ENCODE assay signal across 15 cellular contexts in the genomic region with DNA sequence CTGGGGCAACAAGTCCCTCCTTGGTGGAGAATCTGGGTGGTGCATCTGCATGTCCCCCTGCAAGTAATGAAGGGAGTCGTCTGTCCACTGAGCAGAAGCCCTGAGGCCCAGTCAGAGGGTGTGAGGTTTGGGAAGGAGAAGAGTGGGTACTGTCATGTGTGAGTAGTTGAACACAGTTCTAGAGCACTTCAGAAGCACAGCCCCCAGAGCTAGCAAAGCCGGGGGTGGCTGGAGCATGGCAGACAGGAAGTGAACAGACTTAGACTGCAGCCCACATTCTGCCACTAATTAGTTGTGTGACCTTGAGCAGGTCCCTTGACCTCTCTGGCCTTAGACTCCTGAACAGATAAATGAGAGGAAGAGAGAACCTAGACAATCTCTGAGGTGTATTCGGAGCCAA.
DNase-seq lines count a peak whose midpoint lies in the region; ATAC-seq lines count a peak whose summit lies in the region.
"Had no signal": no experiment of that assay in that cellular context is flagged by ENCODE, and none has a peak within 500 bp of the region (broad histone marks: within the 10 kb centered on the region; RNA-seq: fewer than 3 reads in every experiment).

No MANE protein-coding gene starts in this region.

- H3K4me1 ChIP-seq in BLaER1: peaks cover 30% of the 10 kb centered on the region
- peaks cover 30 to 51% of the 10 kb centered on the region in 2 donors for H3K4me1 ChIP-seq in naive thymus-derived CD4-positive, alpha-beta T cell (ENCODE audit: control insufficient read depth in 2 of 2, insufficient read depth in 2 of 2, low read length in 2 of 2)
- H3K4me1 ChIP-seq: A549 had no signal

- H3K4me3 Mint-ChIP-seq in activated CD8-positive, alpha-beta memory T cell treated with anti-CD3 and anti-CD28 coated beads, Interleukin-2, amount 10 ng/mL, durations not matched to agents 7 days and 5 days: no peak overlapping the region
- H3K4me3 Mint-ChIP-seq in naive thymus-derived CD4-positive, alpha-beta T cell: peak overlapping the region in 3 of 10 donors; percentile 3 to 18 (median 15)

- H3K9me3 ChIP-seq in BLaER1: no peaks in the 10 kb centered on the region
- H3K9me3 ChIP-seq in naive thymus-derived CD4-positive, alpha-beta T cell (ENCODE audit: control insufficient read depth in 2 of 3, low read length in 3 of 3): no peaks in the 10 kb centered on the region
- H3K9me3 ChIP-seq: A549 had no signal

- H3K4me1 Mint-ChIP-seq in activated CD8-positive, alpha-beta memory T cell treated with anti-CD3 and anti-CD28 coated beads, Interleukin-2, amount 10 ng/mL, durations not matched to agents 7 days and 5 days: no peaks in the 10 kb centered on the region
- peaks cover 0 to 12% (median 5%) of the 10 kb centered on the region in 7 donors for H3K4me1 Mint-ChIP-seq in naive thymus-derived CD4-positive, alpha-beta T cell

- in situ Hi-C loops in KBM-7 (cut with MboI; ENCODE audit: low pct_unique_long_range_greater_than_20kb, low sequenced_read_pairs): no loop called here

- H3K27ac ChIP-seq in BLaER1: no peak overlapping the region
- peak overlapping the region; percentile 62 for H3K27ac ChIP-seq in naive thymus-derived CD4-positive, alpha-beta T cell (ENCODE audit: low read depth, low read length)
- H3K27ac ChIP-seq: A549 had no signal

- DNase-seq in KBM-7 (peak; percentile 23), left colon (no peak), kidney glomerular epithelial cell (lab: John Stamatoyannopoulos, UW) (no peak)
- DNase-seq in activated CD8-positive, alpha-beta memory T cell treated with anti-CD3 and anti-CD28 coated beads, Interleukin-2, amount 10 ng/mL, durations not matched to agents 7 days and 5 days: peak; percentile 31
- no peak for DNase-seq in naive thymus-derived CD4-positive, alpha-beta T cell
- DNase-seq: KG1, MM.1S, NCI-H1105 treated with DMSO at 0.1 percent for 48 hours, NCI-H187, NCI-H446 treated with DMSO at 0.1 percent for 48 hours, SHP77 treated with DMSO at 0.1 percent for 48 hours had no signal

- intact Hi-C loops in naive thymus-derived CD4-positive, alpha-beta T cell (cut with micrococcal nuclease): loop anchor here in 1 of 2 donors (10.0 kb wide), 1 partner anchor 169 kb away; no protein-coding TSS in a partner anchor
- intact Hi-C loops in left colon (cut with DNase I, micrococcal nuclease): no loop called here

- no peak for ATAC-seq in activated CD8-positive, alpha-beta memory T cell treated with anti-CD3 and anti-CD28 coated beads, Interleukin-2, amount 10 ng/mL, durations not matched to agents 7 days and 5 days
- ATAC-seq in naive thymus-derived CD4-positive, alpha-beta T cell: no peak
- ATAC-seq in left colon (no peak), HG03460 (IDR thresholded peaks at IDR 0.05; ENCODE audit: unreplicated experiment) (no peak), HG03095 (IDR thresholded peaks at IDR 0.05; ENCODE audit: unreplicated experiment) (no peak)
- ATAC-seq: A549 had no signal

- H3K9me3 Mint-ChIP-seq in activated CD8-positive, alpha-beta memory T cell treated with anti-CD3 and anti-CD28 coated beads, Interleukin-2, amount 10 ng/mL, durations not matched to agents 7 days and 5 days (ENCODE audit: low read depth): no peaks in the 10 kb centered on the region
- peaks cover 0 to 8% (median 1%) of the 10 kb centered on the region in 11 donors for H3K9me3 Mint-ChIP-seq in naive thymus-derived CD4-positive, alpha-beta T cell

- H3K27me3 ChIP-seq in BLaER1: no peaks in the 10 kb centered on the region
- H3K27me3 ChIP-seq in naive thymus-derived CD4-positive, alpha-beta T cell (ENCODE audit: control insufficient read depth in 2 of 2, insufficient read depth in 2 of 2, low read length in 2 of 2): no peaks in the 10 kb centered on the region

- no peaks in the 10 kb centered on the region for H3K36me3 Mint-ChIP-seq in activated CD8-positive, alpha-beta memory T cell treated with anti-CD3 and anti-CD28 coated beads, Interleukin-2, amount 10 ng/mL, durations not matched to agents 7 days and 5 days
- H3K36me3 Mint-ChIP-seq in naive thymus-derived CD4-positive, alpha-beta T cell: peaks cover 0 to 5% (median 0%) of the 10 kb centered on the region in 5 donors

- H3K36me3 ChIP-seq in BLaER1: no peaks in the 10 kb centered on the region
- H3K36me3 ChIP-seq in naive thymus-derived CD4-positive, alpha-beta T cell (ENCODE audit: control insufficient read depth in 2 of 3, insufficient read depth in 3 of 3, low read length in 3 of 3): peaks cover 0 to 3% (median 0%) of the 10 kb centered on the region in 3 experiments

- H3K27ac Mint-ChIP-seq in activated CD8-positive, alpha-beta memory T cell treated with anti-CD3 and anti-CD28 coated beads, Interleukin-2, amount 10 ng/mL, durations not matched to agents 7 days and 5 days: no peak overlapping the region
- peak overlapping the region in 2 of 9 donors; percentile 23 to 45 for H3K27ac Mint-ChIP-seq in naive thymus-derived CD4-positive, alpha-beta T cell

- peaks cover 6% of the 10 kb centered on the region for H3K27me3 Mint-ChIP-seq in activated CD8-positive, alpha-beta memory T cell treated with anti-CD3 and anti-CD28 coated beads, Interleukin-2, amount 10 ng/mL, durations not matched to agents 7 days and 5 days
- peaks cover 0 to 10% (median 0%) of the 10 kb centered on the region in 5 donors for H3K27me3 Mint-ChIP-seq in naive thymus-derived CD4-positive, alpha-beta T cell

- CTCF ChIA-PET in activated CD8-positive, alpha-beta memory T cell treated with anti-CD3 and anti-CD28 coated beads, Interleukin-2, amount 10 ng/mL, durations not matched to agents 7 days and 5 days (lab: Charles Lee): no interaction called here
- CTCF ChIA-PET in naive thymus-derived CD4-positive, alpha-beta T cell (lab: Charles Lee): no interaction called here

- H4K20me1 ChIP-seq in BLaER1: no peaks in the 10 kb centered on the region

- H3K9ac ChIP-seq in BLaER1: no peak overlapping the region

- POLR2A ChIA-PET in naive thymus-derived CD4-positive, alpha-beta T cell (lab: Charles Lee): interaction anchor here (0.8 to 6.5 kb wide), 5 partner anchors 16 to 31 kb away, joined by 3 to 96 read pairs (median 6); no protein-coding TSS in a partner anchor

- H3K4me3 ChIP-seq in BLaER1: no peak overlapping the region
- no peak overlapping the region for H3K4me3 ChIP-seq in naive thymus-derived CD4-positive, alpha-beta T cell (ENCODE audit: low read length)
- H3K4me3 ChIP-seq: A549 had no signal

- H3K4me2 ChIP-seq in BLaER1: peak overlapping the region; percentile 40
- H3K4me2 ChIP-seq: A549 had no signal

Comparison
In these comparisons a context has a peak if more than half of its experiments do, and no peak if none do; other contexts are left out.
1. DNase-seq: peak in KBM-7 (single experiment) and activated CD8-positive, alpha-beta memory T cell treated with anti-CD3 and anti-CD28 coated beads, Interleukin-2, amount 10 ng/mL, durations not matched to agents 7 days and 5 days (single experiment); none in naive thymus-derived CD4-positive, alpha-beta T cell (0 of 9), left colon (0 of 2) and kidney glomerular epithelial cell (single experiment).